Comparison of ENCODE assay signal across 9 cellular contexts in the genomic region with DNA sequence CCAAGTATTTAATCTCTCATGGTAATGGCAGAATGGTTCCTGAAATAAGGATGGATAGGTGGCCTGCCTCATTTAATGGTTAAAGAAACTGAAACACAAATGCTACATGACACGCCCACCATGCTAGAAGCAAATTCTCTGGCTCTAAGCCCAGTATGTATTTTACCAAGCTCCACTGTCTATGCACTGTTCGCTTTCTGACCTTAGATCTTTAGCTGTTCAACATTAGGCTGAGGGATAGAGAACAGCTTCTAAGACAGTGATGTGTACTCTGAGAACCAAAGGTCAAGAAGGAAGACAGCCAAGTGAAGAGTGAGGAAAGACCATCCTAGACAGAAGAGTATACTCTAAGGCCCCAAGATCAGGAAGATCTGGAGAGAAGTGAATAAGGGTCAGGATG. TPM values are rescaled to one million over a fixed set of nuclear protein-coding genes. Genes with fewer than 3 reads are reported as not detected.
DNase-seq lines count a peak whose midpoint lies in the region; ATAC-seq and TF ChIP-seq lines count a peak whose summit lies in the region.
"Had no signal": no experiment of that assay in that cellular context is flagged by ENCODE, and none has a peak within 500 bp of the region (broad histone marks: within the 10 kb centered on the region; RNA-seq: fewer than 3 reads in every experiment).

No MANE protein-coding gene starts in this region.

- H3K36me3 ChIP-seq in SK-N-SH (replicated peaks in 1 of 2; ENCODE audit: control insufficient read depth in 1 of 2, insufficient read depth in 2 of 2, low read length in 1 of 2) = peaks cover 61 to 71% of the 10 kb centered on the region in 2 experiments
- peaks cover 0 to 2% (median under 1%) of the 10 kb centered on the region in 4 donors for H3K36me3 ChIP-seq in liver (ENCODE audit: control insufficient read depth in 4 of 4, insufficient read depth in 3 of 4, low read depth in 1 of 4, low read length in 3 of 4)
- no peaks in the 10 kb centered on the region for H3K36me3 ChIP-seq in prostate gland

- no peak overlapping the region for H2AFZ ChIP-seq in SK-N-SH (ENCODE audit: low read depth)

- H3K9me3 ChIP-seq in SK-N-SH (no peaks in the 10 kb centered on the region), liver (ENCODE audit: control insufficient read depth in 4 of 4, low read length in 3 of 4) (no peaks in the 10 kb centered on the region), prostate gland (no peaks in the 10 kb centered on the region)

- no peak overlapping the region for H3K4me2 ChIP-seq in SK-N-SH

- no peaks in the 10 kb centered on the region for H4K20me1 ChIP-seq in SK-N-SH (ENCODE audit: insufficient read depth)

- no peaks in the 10 kb centered on the region for H3K9me2 ChIP-seq in SK-N-SH

- H3K4me1 ChIP-seq in SK-N-SH (ENCODE audit: control insufficient read depth in 1 of 2, insufficient read depth in 2 of 2, low read depth in 1 of 2, low read length in 1 of 2) = peaks cover 4 to 35% of the 10 kb centered on the region in 2 experiments; a peak in 3 of 4 replicates
- no peaks in the 10 kb centered on the region for H3K4me1 ChIP-seq in liver (ENCODE audit: control insufficient read depth in 4 of 4, insufficient read depth in 4 of 4, low read length in 3 of 4)
- no peaks in the 10 kb centered on the region for H3K4me1 ChIP-seq in prostate gland (replicated peaks)

- H3K27ac ChIP-seq in SK-N-SH (ENCODE audit: low read depth in 2 of 2, low read length in 1 of 2) (peak overlapping the region in 1 of 2 experiments; percentile 23; a peak in 1 of 4 replicates), liver (ENCODE audit: low read depth in 1 of 2, low read length in 2 of 2) (no peak overlapping the region), prostate gland (no peak overlapping the region)

- WGBS in SK-N-SH (ENCODE audit: low lambda C conversion rate) = 75% methylated on average over 2 of the region's 2 CpGs
- 32% methylated on average over 2 of the region's 2 CpGs for WGBS in liver
- 43% methylated on average over 2 of the region's 2 CpGs for WGBS in prostate gland

- no peak for TF ChIP-seq EP300 in SK-N-SH (IDR thresholded peaks at IDR 0.05; ENCODE audit: borderline replicate concordance in 1 of 2, low read depth in 1 of 2, low read length in 1 of 2)

- POLR2A ChIA-PET in SK-N-SH (lab: Yijun Ruan, JAX) = no interaction called here

- H3F3A ChIP-seq in SK-N-SH (replicated peaks; ENCODE audit: insufficient read depth) = peaks cover 14% of the 10 kb centered on the region

- peaks cover 40% of the 10 kb centered on the region for H3K79me2 ChIP-seq in SK-N-SH (ENCODE audit: insufficient read depth)

- TF ChIP-seq POLR2A in GM18505 (IDR thresholded peaks at IDR 0.05; ENCODE audit: borderline replicate concordance, extremely low read depth, insufficient read depth, insufficient read length) = no peak
- no peak for TF ChIP-seq POLR2A in prostate gland (IDR thresholded peaks at IDR 0.05)

- DNase-seq in SK-N-SH (no peak), NOMO-1 treated with dmso at 0.1 percent for 144 hours (lab: John Stamatoyannopoulos, UW; ENCODE audit: unreplicated experiment) (no peak), globus pallidus (ENCODE audit: low spot score) (no peak), prostate gland (ENCODE audit: low spot score) (no peak)

- ATAC-seq in GM18505 (IDR thresholded peaks at IDR 0.05; ENCODE audit: unreplicated experiment) (peak; percentile 65), HG02571 (IDR thresholded peaks at IDR 0.05; ENCODE audit: unreplicated experiment) (peak; percentile 63), HG02870 (IDR thresholded peaks at IDR 0.05; ENCODE audit: unreplicated experiment) (no peak)

- TF ChIP-seq CTCF in SK-N-SH (IDR thresholded peaks at IDR 0.05) = no peak
- TF ChIP-seq CTCF in liver (IDR thresholded peaks at IDR 0.05; ENCODE audit: low read depth, low read length, missing input control) = no peak
- no peak for TF ChIP-seq CTCF in prostate gland (IDR thresholded peaks at IDR 0.05)

- H3K27me3 ChIP-seq in SK-N-SH (ENCODE audit: insufficient read depth) (no peaks in the 10 kb centered on the region), liver (ENCODE audit: control insufficient read depth in 4 of 4, insufficient read depth in 4 of 4, low read length in 3 of 4) (no peaks in the 10 kb centered on the region), prostate gland (replicated peaks; ENCODE audit: insufficient read depth) (no peaks in the 10 kb centered on the region)

- CTCF ChIA-PET in SK-N-SH (lab: Yijun Ruan, JAX) = interaction anchor here (0.6 to 4.8 kb wide), 11 partner anchors 11 to 625 kb away, joined by 3 to 94 read pairs (median 5); a partner anchor contains a TSS

- intact Hi-C loops in prostate gland (cut with DNase I) = loop anchor here (2.0 to 10.0 kb wide), 2 partner anchors 177 to 625 kb away; no protein-coding TSS in a partner anchor

- no peak overlapping the region for H3K4me3 ChIP-seq in SK-N-SH (ENCODE audit: low read depth in 2 of 2, low read length in 1 of 2)
- no peak overlapping the region for H3K4me3 ChIP-seq in liver (ENCODE audit: low read depth in 1 of 3, low read length in 3 of 3)
- no peak overlapping the region for H3K4me3 ChIP-seq in prostate gland

- no peak overlapping the region for H3K9ac ChIP-seq in SK-N-SH
- H3K9ac ChIP-seq in liver (ENCODE audit: low read depth in 1 of 2, low read length in 2 of 2) = no peak overlapping the region

- TF ChIP-seq RAD21 in SK-N-SH (IDR thresholded peaks at IDR 0.05; ENCODE audit: low read length) (no peak), liver (IDR thresholded peaks at IDR 0.05) (no peak)

TF ChIP-seq in SK-N-SH, 30 proteins besides CTCF, POLR2A, EP300 and RAD21:
- peak; percentile 74 for TF ChIP-seq NFIC (IDR thresholded peaks at IDR 0.05; ENCODE audit: borderline replicate concordance)
- TF ChIP-seq EZH2phosphoT487 (IDR thresholded peaks at IDR 0.05; ENCODE audit: borderline replicate concordance, low read depth) = no peak

TF ChIP-seq in liver, 16 proteins besides CTCF, POLR2A, EP300 and RAD21:
- TF ChIP-seq, protein P1, sequence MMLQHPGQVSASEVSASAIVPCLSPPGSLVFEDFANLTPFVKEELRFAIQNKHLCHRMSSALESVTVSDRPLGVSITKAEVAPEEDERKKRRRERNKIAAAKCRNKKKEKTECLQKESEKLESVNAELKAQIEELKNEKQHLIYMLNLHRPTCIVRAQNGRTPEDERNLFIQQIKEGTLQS (IDR thresholded peaks at IDR 0.05) = no peak
- TF ChIP-seq EGR1 (IDR thresholded peaks at IDR 0.05; ENCODE audit: low read depth in 2 of 2) = no peak
- peak; percentile 72 for TF ChIP-seq NR2F2 (IDR thresholded peaks at IDR 0.05)

RNA-seq across cellular contexts. Expression of a gene that starts 26.6 kb away (rescaled TPM):
- 80.0 and 111 TPM in 2 replicates for polyA plus RNA-seq in SK-N-SH (2012; rRNA removed)
- polyA plus RNA-seq in SK-N-SH (2012; cell fraction: cytosol; rRNA removed) = 150 and 225 TPM in 2 replicates
- polyA plus RNA-seq in SK-N-SH (2012; cell fraction: nucleus; rRNA removed) = 26.5 and 70.6 TPM in 2 replicates
- total RNA-seq in liver = 10 to 100 TPM; 16.5 to 24.3 TPM
- 10 to 100 TPM; 20.6 to 32.3 TPM for polyA plus RNA-seq in liver
- total RNA-seq in prostate gland = 10 to 100 TPM; 31.9 to 34.8 TPM

RNA-seq across cellular contexts. Expression of a gene that starts 40.7 kb away (rescaled TPM):
- polyA plus RNA-seq in SK-N-SH (2012; rRNA removed) = 0.05 and 0.10 TPM in 2 replicates
- 0.05 and 0.08 TPM in 2 replicates for polyA plus RNA-seq in SK-N-SH (2012; cell fraction: cytosol; rRNA removed)
- polyA plus RNA-seq in SK-N-SH (2012; cell fraction: nucleus; rRNA removed) = 0.08 and 0.25 TPM in 2 replicates
- total RNA-seq in liver = not detected
- not detected for polyA plus RNA-seq in liver
- 1 to 10 TPM in 1 of 2 donors, under 1 TPM in 1; 0.23 to 1.1 TPM for total RNA-seq in prostate gland
- total RNA-seq: kidney epithelial cell had no signal
